ENCODE assay signal across 8 cellular contexts in the genomic region with DNA sequence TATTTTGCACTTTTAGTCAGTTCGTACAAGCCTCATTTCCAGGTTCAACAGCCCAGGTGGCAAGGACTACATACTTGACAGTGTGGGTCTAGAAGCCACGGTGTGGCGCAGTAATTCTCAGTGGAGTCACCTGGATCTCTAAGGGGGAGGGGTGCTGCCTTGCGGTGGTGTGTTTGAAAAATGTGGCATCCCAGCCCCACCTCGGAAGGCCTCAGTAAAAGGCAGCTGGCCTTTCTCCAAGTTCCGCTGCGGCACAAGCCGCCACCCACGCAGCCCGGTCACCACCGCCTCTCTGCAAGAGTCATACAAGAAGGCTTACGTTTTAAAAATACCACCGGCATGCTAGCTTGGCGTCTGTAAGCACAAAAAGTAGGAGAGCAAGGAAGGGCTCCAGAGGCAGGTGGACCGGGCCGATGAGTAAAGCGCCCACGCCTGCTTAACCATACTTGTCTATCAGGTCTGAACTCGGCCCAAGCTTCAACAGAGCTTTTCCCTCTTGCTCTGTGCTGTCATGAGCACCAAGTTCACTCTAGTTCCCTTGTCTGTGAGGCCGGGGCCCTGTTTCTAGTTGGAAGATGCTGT. TPM values are rescaled to one million over a fixed set of nuclear protein-coding genes. Genes with fewer than 3 reads are reported as not detected.
DNase-seq lines count a peak whose midpoint lies in the region; ATAC-seq, FAIRE-seq and TF ChIP-seq lines count a peak whose summit lies in the region.

No MANE protein-coding gene starts in this region.

- peaks cover 27% of the 10 kb centered on the region for H3K4me1 Mint-ChIP-seq in WTC11

- H3K9me2 ChIP-seq in GM23248 (ENCODE audit: insufficient read depth), result no peaks in the 10 kb centered on the region

- no peaks in the 10 kb centered on the region for H4K20me1 ChIP-seq in GM23248 (ENCODE audit: insufficient read depth)

- no peaks in the 10 kb centered on the region for H3K36me3 Mint-ChIP-seq in WTC11

- peak overlapping the region; percentile 85 for H3K4me2 ChIP-seq in GM23248 (ENCODE audit: unreplicated experiment)

- ATAC-seq in WTC11, result peak; percentile 29
- peak; percentile 88 for ATAC-seq in lung (ENCODE audit: insufficient read depth, low FRiP score)

- H3K4me3 Mint-ChIP-seq in WTC11, result no peak overlapping the region

- DNase-seq in ELR (ENCODE audit: low read depth), result peak; percentile 96
- DNase-seq in GM23248, result peak; percentile 97
- peak; percentile 82 to 86 for DNase-seq in Kasumi-1 (lab: John Stamatoyannopoulos, UW)
- no peak for DNase-seq in WTC11 (ENCODE audit: low spot score)
- peak; percentile 97 for DNase-seq in bronchial epithelial cell (ENCODE audit: low read depth)
- peak; percentile 92 for DNase-seq in lung (ENCODE audit: low spot score)
- peak; percentile 44 to 59 for DNase-seq in stimulated activated CD8-positive, alpha-beta memory T cell treated with anti-CD3 and anti-CD28 coated beads, Interleukin-2, amount 100 ng/mL, for 1 hour (ENCODE audit: low read depth in 2 of 2)
- DNase-seq in NCI-H82 treated with DMSO at 0.1 percent for 48 hours (lab: John Stamatoyannopoulos, UW; ENCODE audit: unreplicated experiment), result no peak

- H3K9me3 ChIP-seq in GM23248 (ENCODE audit: low read depth), result no peaks in the 10 kb centered on the region
- no peaks in the 10 kb centered on the region for H3K9me3 ChIP-seq in lung (ENCODE audit: control insufficient read depth in 2 of 2, insufficient read depth in 1 of 2, low read length in 1 of 2)

- no peaks in the 10 kb centered on the region for H3K9me3 Mint-ChIP-seq in WTC11

- WGBS in GM23248 (ENCODE audit: low coverage in 1 of 2, low lambda C conversion rate in 2 of 2, missing lambda C conversion rate in 2 of 2), 2 experiments, result 11% methylated on average over 20 of the region's 20 CpGs
- WGBS in lung, 2 donors, result 11 to 26% methylated on average over 20 of the region's 20 CpGs

- H2AFZ ChIP-seq in GM23248, result no peak overlapping the region

- no peaks in the 10 kb centered on the region for H3K36me3 ChIP-seq in GM23248 (ENCODE audit: low read depth)
- no peaks in the 10 kb centered on the region for H3K36me3 ChIP-seq in bronchial epithelial cell (ENCODE audit: control insufficient read depth, insufficient read depth, low read length)
- peaks cover 3 to 6% of the 10 kb centered on the region in 2 donors for H3K36me3 ChIP-seq in lung (ENCODE audit: control insufficient read depth in 2 of 2, insufficient read depth in 2 of 2, low read length in 2 of 2)

- in situ Hi-C loops in GM23248 (cut with MboI), result no loop called here

- H3K27ac ChIP-seq in GM23248 (peak overlapping the region; percentile 85), lung (ENCODE audit: low read depth in 1 of 2, low read length in 1 of 2) (peak overlapping the region; percentile 64 to 94)

- H3K9ac ChIP-seq in GM23248, result peak overlapping the region; percentile 69

- no peak for FAIRE-seq in bronchial epithelial cell (lab: Jason Lieb, UNC)

- peaks cover 26% of the 10 kb centered on the region for H3F3A ChIP-seq in GM23248 (ENCODE audit: insufficient read depth)

- H3K27me3 Mint-ChIP-seq in WTC11 (ENCODE audit: low read depth), result no peaks in the 10 kb centered on the region

- H3K4me1 ChIP-seq in GM23248 (ENCODE audit: insufficient read depth) (peaks cover 50% of the 10 kb centered on the region), lung (ENCODE audit: control insufficient read depth in 2 of 2, insufficient read depth in 2 of 2, low read length in 2 of 2) (peaks cover 32 to 38% of the 10 kb centered on the region in 2 donors)

- CTCF ChIA-PET in WTC11 (lab: Charles Lee), result interaction anchor here (1.2 kb wide), 2 partner anchors 62 to 418 kb away, joined by 3 to 4 read pairs; no protein-coding TSS in a partner anchor

- POLR2A ChIA-PET in WTC11 (lab: Charles Lee), result interaction anchor here (1.1 kb wide), 1 partner anchor 10 kb away, joined by 3 read pairs; no protein-coding TSS in a partner anchor

- peaks cover 97% of the 10 kb centered on the region for H3K79me2 ChIP-seq in GM23248 (ENCODE audit: insufficient read depth)

- peak overlapping the region; percentile 61; the same call in 1 of the 2 replicates for H3K27ac Mint-ChIP-seq in WTC11

- TF ChIP-seq CTCF in WTC11 (IDR thresholded peaks at IDR 0.05) (no peak), bronchial epithelial cell (IDR thresholded peaks at IDR 0.05; ENCODE audit: insufficient read depth, low read length, severe bottlenecking) (peak; percentile 53), lung (IDR thresholded peaks at IDR 0.05; ENCODE audit: control extremely low read depth, extremely low read depth) (no peak)

- H3K4me3 ChIP-seq in GM23248 (peak overlapping the region; percentile 58), bronchial epithelial cell (ENCODE audit: low read depth, low read length) (no peak overlapping the region), lung (no peak overlapping the region)

- H3K27me3 ChIP-seq in GM23248 (replicated peaks; ENCODE audit: insufficient read depth) (no peaks in the 10 kb centered on the region), bronchial epithelial cell (ENCODE audit: control insufficient read depth, insufficient read depth, low read length) (no peaks in the 10 kb centered on the region), lung (ENCODE audit: control insufficient read depth, insufficient read depth) (no peaks in the 10 kb centered on the region)

TF ChIP-seq in WTC11, 78 proteins besides CTCF, POLR2A, EP300 and RAD21:
- TF ChIP-seq, protein P1, sequence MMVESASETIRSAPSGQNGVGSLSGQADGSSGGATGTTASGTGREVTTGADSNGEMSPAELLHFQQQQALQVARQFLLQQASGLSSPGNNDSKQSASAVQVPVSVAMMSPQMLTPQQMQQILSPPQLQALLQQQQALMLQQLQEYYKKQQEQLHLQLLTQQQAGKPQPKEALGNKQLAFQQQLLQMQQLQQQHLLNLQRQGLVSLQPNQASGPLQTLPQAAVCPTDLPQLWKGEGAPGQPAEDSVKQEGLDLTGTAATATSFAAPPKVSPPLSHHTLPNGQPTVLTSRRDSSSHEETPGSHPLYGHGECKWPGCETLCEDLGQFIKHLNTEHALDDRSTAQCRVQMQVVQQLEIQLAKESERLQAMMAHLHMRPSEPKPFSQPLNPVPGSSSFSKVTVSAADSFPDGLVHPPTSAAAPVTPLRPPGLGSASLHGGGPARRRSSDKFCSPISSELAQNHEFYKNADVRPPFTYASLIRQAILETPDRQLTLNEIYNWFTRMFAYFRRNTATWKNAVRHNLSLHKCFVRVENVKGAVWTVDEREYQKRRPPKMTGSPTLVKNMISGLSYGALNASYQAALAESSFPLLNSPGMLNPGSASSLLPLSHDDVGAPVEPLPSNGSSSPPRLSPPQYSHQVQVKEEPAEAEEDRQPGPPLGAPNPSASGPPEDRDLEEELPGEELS (CRISPR knock-in tag; IDR thresholded peaks at IDR 0.05), result no peak
- TF ChIP-seq GABPB1 (CRISPR knock-in tag; IDR thresholded peaks at IDR 0.05), result peak; percentile 65; the same call in 1 of the 2 replicates
- TF ChIP-seq, protein P2, sequence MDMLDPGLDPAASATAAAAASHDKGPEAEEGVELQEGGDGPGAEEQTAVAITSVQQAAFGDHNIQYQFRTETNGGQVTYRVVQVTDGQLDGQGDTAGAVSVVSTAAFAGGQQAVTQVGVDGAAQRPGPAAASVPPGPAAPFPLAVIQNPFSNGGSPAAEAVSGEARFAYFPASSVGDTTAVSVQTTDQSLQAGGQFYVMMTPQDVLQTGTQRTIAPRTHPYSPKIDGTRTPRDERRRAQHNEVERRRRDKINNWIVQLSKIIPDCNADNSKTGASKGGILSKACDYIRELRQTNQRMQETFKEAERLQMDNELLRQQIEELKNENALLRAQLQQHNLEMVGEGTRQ (CRISPR knock-in tag; IDR thresholded peaks at IDR 0.05), result no peak
- no peak for TF ChIP-seq GTF2I (CRISPR knock-in tag; conservative IDR thresholded peaks at IDR 0.05)
TF ChIP-seq in WTC11: peak in this region for 1.

RNA-seq across cellular contexts. Expression of a gene that starts 49.5 kb away (rescaled TPM):
- 8.5 and 19.7 TPM in 2 replicates for total RNA-seq in GM23248 (2014; rRNA removed; shearing (Covaris generic))
- polyA plus RNA-seq in GM23248 (2016; fragmentation: Nextera tagmentation; extraction: Ambion mirVana) (19.5 and 20.3 TPM in 2 replicates), lung (10 to 100 TPM; 11.7 to 20.4 TPM)
- total RNA-seq in WTC11 (2021) (26.4 to 34.1 TPM (median 32.7 TPM) in 3 replicates), bronchial epithelial cell (2.4 and 3.4 TPM in 2 replicates), lung (10 to 100 TPM; 18.7 to 36.4 TPM)

Comparison
In these comparisons a context has a peak if more than half of its experiments do, and no peak if none do; other contexts are left out.
1. DNase-seq: peak in ELR (single experiment), GM23248 (single experiment), Kasumi-1 (2 of 2), bronchial epithelial cell (single experiment), lung (single experiment) and stimulated activated CD8-positive, alpha-beta memory T cell treated with anti-CD3 and anti-CD28 coated beads, Interleukin-2, amount 100 ng/mL, for 1 hour (2 of 2); none in WTC11 (single experiment) and NCI-H82 treated with DMSO at 0.1 percent for 48 hours (single experiment).